27 cellular contexts compared by ENCODE assay signal in the genomic region with DNA sequence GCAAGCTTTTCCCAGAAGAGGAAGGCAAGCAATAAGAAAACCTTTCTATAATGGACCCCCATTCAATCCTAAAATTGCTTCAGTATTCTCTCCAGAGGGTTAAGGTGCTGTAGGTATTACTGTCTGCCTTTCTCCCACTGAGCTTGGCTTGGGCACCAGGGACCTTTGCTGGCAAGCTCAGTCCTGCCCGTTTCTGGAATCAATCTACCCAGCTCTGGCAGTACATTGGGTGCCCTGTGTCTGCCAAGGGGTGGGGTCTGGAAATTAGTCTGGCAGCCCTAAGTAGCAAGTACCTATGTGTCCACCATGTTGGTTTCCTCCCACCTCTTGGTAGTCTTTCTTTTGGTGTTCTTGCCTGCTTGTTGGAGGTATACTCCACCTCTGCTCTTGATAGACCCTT.
"Had no signal": no experiment of that assay in that cellular context is flagged by ENCODE, and none has a peak within 500 bp of the region (broad histone marks: within the 10 kb centered on the region; RNA-seq: fewer than 3 reads in every experiment).

No MANE protein-coding gene starts in this region.

- H3K27ac ChIP-seq: lower lobe of right lung, neural progenitor cell, ovary, right lobe of liver, thoracic aorta, tibial artery, upper lobe of right lung had no signal

- H3K4me3 ChIP-seq: lower lobe of right lung, neural progenitor cell, ovary, right lobe of liver, smooth muscle cell, thoracic aorta, tibial artery, upper lobe of right lung had no signal

- DNase-seq: head of caudate nucleus; hypothalamus; immature natural killer cell; kidney; left colon; lower lobe of right lung; mammary epithelial cell; mesenchymal stem cell; naive thymus-derived CD8-positive, alpha-beta T cell; ovary; retina; right lobe of liver; stimulated activated CD4-positive, alpha-beta T cell treated with anti-CD3 and anti-CD28 coated beads, Interleukin-1b, Interleukin-23, amount 100 ng/mL, for 48 hours; stimulated activated CD4-positive, alpha-beta T cell treated with anti-CD3 and anti-CD28 coated beads, Interleukin-2, amount 100 ng/mL, for 48 hours; stimulated activated CD4-positive, alpha-beta T cell treated with anti-CD3 and anti-CD28 coated beads, Interleukin-4, amount 100 ng/mL, for 4 hours; stimulated activated CD8-positive, alpha-beta memory T cell treated with anti-CD3 and anti-CD28 coated beads, Interleukin-4, amount 100 ng/mL, for 48 hours; stimulated activated naive CD4-positive, alpha-beta T cell treated with Interleukin-2 at 50 U/mL for 16 hours; stimulated activated naive CD8-positive, alpha-beta T cell treated with anti-CD3 and anti-CD28 coated beads, Interleukin-15, amount 100 ng/mL, for 72 hours; tibial artery; trophoblast cell; upper lobe of right lung had no signal

- FAIRE-seq: islet of Langerhans, kidney, urothelium cell line had no signal

- H3K36me3 ChIP-seq: lower lobe of right lung, neural progenitor cell, ovary, right lobe of liver, thoracic aorta, upper lobe of right lung had no signal

- ATAC-seq: left colon; lower lobe of right lung; naive thymus-derived CD8-positive, alpha-beta T cell; right lobe of liver; stimulated activated memory B cell treated with anti-CD40 and anti-IgM and Interleukin-4, amounts not matched to agents 10 μg/mL and 1 μg/mL and 100 μg/mL, for 72 hours; stimulated activated naive CD8-positive, alpha-beta T cell treated with anti-CD3 and anti-CD28 coated beads, Interleukin-15, amount 100 ng/mL, for 72 hours; upper lobe of right lung had no signal

- H3K27me3 ChIP-seq: neural progenitor cell, ovary, right lobe of liver, tibial artery, upper lobe of right lung had no signal

- H3K9me3 ChIP-seq: lower lobe of right lung, ovary, right lobe of liver, thoracic aorta, tibial artery, upper lobe of right lung had no signal

- H3K4me1 ChIP-seq: lower lobe of right lung, neural progenitor cell, right lobe of liver, upper lobe of right lung had no signal
